ENCODE assay signal across 1 cellular context in the genomic region with DNA sequence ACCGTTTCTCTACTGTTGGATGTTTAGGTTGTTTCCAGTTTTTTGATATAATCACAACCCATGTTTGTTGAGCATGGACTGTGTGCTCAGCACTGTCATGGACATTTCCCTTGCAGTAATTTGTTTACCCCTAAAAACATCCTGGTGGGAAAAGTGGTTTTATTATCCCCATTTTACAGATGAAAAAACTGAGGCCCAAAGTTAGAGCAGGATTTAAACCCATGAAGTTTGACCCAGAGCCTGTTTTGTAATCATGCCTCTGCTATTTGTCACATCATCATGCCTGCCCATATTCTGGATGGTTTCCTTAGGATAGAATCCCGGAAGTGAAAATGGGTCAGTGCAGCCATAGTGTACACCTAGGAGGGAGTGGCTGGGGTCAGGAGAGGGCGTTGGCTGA.
A peak's percentile ranks its signal among the peaks of the same experiment; 100 is the strongest.
TF ChIP-seq lines count a peak whose summit lies in the region.

No MANE protein-coding gene starts in this region.

TF ChIP-seq in HepG2, 621 proteins besides CTCF, POLR2A, EP300 and RAD21:
- TF ChIP-seq, protein P1, sequence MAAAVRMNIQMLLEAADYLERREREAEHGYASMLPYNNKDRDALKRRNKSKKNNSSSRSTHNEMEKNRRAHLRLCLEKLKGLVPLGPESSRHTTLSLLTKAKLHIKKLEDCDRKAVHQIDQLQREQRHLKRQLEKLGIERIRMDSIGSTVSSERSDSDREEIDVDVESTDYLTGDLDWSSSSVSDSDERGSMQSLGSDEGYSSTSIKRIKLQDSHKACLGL (CRISPR knock-in tag; IDR thresholded peaks at IDR 0.05): no peak
- TF ChIP-seq CHD4 (IDR thresholded peaks at IDR 0.05; ENCODE audit: borderline replicate concordance, low read length): peak; percentile 79; the same call in 1 of the 2 replicates
- TF ChIP-seq ZNF629 (CRISPR knock-in tag; conservative IDR thresholded peaks at IDR 0.05): peak; percentile 88
- TF ChIP-seq ZNF431 (CRISPR knock-in tag; IDR thresholded peaks at IDR 0.05; ENCODE audit: borderline replicate concordance, low read depth): no peak
